ENCODE assay signal across 36 cellular contexts in genomic region chr1:55018395-55018794, GRCh38. TPM values are rescaled to one million over a fixed set of nuclear protein-coding genes. Genes with fewer than 3 reads are reported as not detected.
"Had no signal": no experiment of that assay in that cellular context is flagged by ENCODE, and none has a peak within 500 bp of the region (broad histone marks: within the 10 kb centered on the region; RNA-seq: fewer than 3 reads in every experiment).

No MANE protein-coding gene starts in this region.

- H3K36me3 ChIP-seq: adrenal gland, brain microvascular endothelial cell, breast epithelium had no signal

- H3K4me1 ChIP-seq: adrenal gland, body of pancreas had no signal

- H3K4me1 Mint-ChIP-seq: activated B cell treated with CpG ODN at 0.5 μM for 24 hours; activated CD4-positive, alpha-beta T cell treated with anti-CD3 and anti-CD28 coated beads, Interleukin-2, amount 10 ng/mL, durations not matched to agents 24 days and 14 days; activated naive CD8-positive, alpha-beta T cell treated with anti-CD3 and anti-CD28 coated beads for 36 hours had no signal

- ATAC-seq: activated CD8-positive, alpha-beta T cell treated with anti-CD3 and anti-CD28 coated beads for 36 hours; activated naive CD4-positive, alpha-beta T cell treated with anti-CD3 and anti-CD28 coated beads, Interleukin-2, amount 50 U/mL, for 72 hours; activated T-cell treated with anti-CD3 and anti-CD28 coated beads, Interleukin-2, amount 50 U/mL, for 4 hours; body of pancreas had no signal

- H3K27me3 ChIP-seq: body of pancreas, brain microvascular endothelial cell, breast epithelium had no signal

- DNase-seq: activated B cell treated with CpG ODN at 0.5 μM for 24 hours; activated CD4-positive, alpha-beta memory T cell treated with anti-CD3 and anti-CD28 coated beads for 36 hours; activated CD4-positive, alpha-beta T cell treated with anti-CD3 and anti-CD28 coated beads for 4 hours; activated CD4-positive, alpha-beta T cell treated with anti-CD3 and anti-CD28 coated beads, Interleukin-2, amount 10 ng/mL, durations not matched to agents 24 days and 14 days; activated CD4-positive, alpha-beta T cell treated with anti-CD3 and anti-CD28 coated beads, Interleukin-2, amount 50 U/mL, for 1 hour; activated CD4-positive, alpha-beta T cell treated with anti-CD3 and anti-CD28 coated beads, Interleukin-2, amount 50 U/mL, for 4 hours; activated CD4-positive, CD25-positive, alpha-beta regulatory T cell treated with anti-CD3 and anti-CD28 coated beads, Interleukin-2, amount 50 U/mL, for 72 hours; activated CD8-positive, alpha-beta memory T cell treated with anti-CD3 and anti-CD28 coated beads, Interleukin-2, amount 50 U/mL, for 4 hours; activated CD8-positive, alpha-beta T cell treated with anti-CD3 and anti-CD28 coated beads for 36 hours; activated effector memory CD4-positive, alpha-beta T cell treated with Interleukin-2 at 50 U/mL for 16 hours; activated gamma-delta T cell treated with Interleukin-2 at 50 U/mL for 16 hours; activated naive CD4-positive, alpha-beta T cell; activated naive CD4-positive, alpha-beta T cell treated with anti-CD3 and anti-CD28 coated beads for 36 hours; activated naive CD4-positive, alpha-beta T cell treated with anti-CD3 and anti-CD28 coated beads, Interleukin-2, amount 50 U/mL, for 16 hours; activated naive CD8-positive, alpha-beta T cell treated with anti-CD3 and anti-CD28 coated beads for 36 hours; activated T-cell treated with anti-CD3 and anti-CD28 coated beads for 4 hours; activated T-cell treated with anti-CD3 and anti-CD28 coated beads, Interleukin-2, amount 50 U/mL, for 1 hour; activated T-cell treated with anti-CD3 and anti-CD28 coated beads, Interleukin-2, amount 50 U/mL, for 4 hours; adrenal gland; amniotic stem cell; body of pancreas; brain microvascular endothelial cell; central memory CD4-positive, alpha-beta T cell; T-helper 1 cell; T-helper 2 cell; T-helper 9 cell had no signal

- H3K27ac Mint-ChIP-seq: activated B cell treated with CpG ODN at 0.5 μM for 24 hours; activated CD4-positive, alpha-beta memory T cell treated with anti-CD3 and anti-CD28 coated beads for 36 hours; activated CD4-positive, alpha-beta T cell treated with anti-CD3 and anti-CD28 coated beads, Interleukin-2, amount 10 ng/mL, durations not matched to agents 24 days and 14 days; activated CD8-positive, alpha-beta T cell treated with anti-CD3 and anti-CD28 coated beads for 36 hours; activated naive CD4-positive, alpha-beta T cell treated with anti-CD3 and anti-CD28 coated beads for 36 hours; activated naive CD4-positive, alpha-beta T cell treated with anti-CD3 and anti-CD28 coated beads, Interleukin-2, amount 50 U/mL, for 72 hours; activated naive CD8-positive, alpha-beta T cell treated with anti-CD3 and anti-CD28 coated beads for 36 hours; activated T-helper 2 cell treated with anti-CD3 and anti-CD28 coated beads, Interferon-gamma antibody, Interleukin-2, Interleukin-4, amounts not matched to agents 10 μg/mL and 5 μg/mL and 100 μg/mL, durations not matched to agents 14 hours and 24 hours and 36 hours; T-helper 1 cell treated with Interleukin-12 subunit alpha and Interleukin-12 subunit beta and Interleukin-4 antibody, amounts not matched to agents 30 μg/mL and 1 μg/mL, for 36 hours; T-helper 2 cell treated with Interferon-gamma antibody and Interleukin-4, amounts not matched to agents 5 μg/mL and 100 μg/mL, for 36 hours had no signal

- H3K9me3 ChIP-seq: adrenal gland, body of pancreas, breast epithelium had no signal

- H3K4me3 ChIP-seq: adrenal gland, body of pancreas, breast epithelium had no signal

- H3K36me3 Mint-ChIP-seq: activated CD4-positive, alpha-beta memory T cell treated with anti-CD3 and anti-CD28 coated beads for 36 hours; activated naive CD4-positive, alpha-beta T cell treated with anti-CD3 and anti-CD28 coated beads, Interleukin-2, amount 50 U/mL, for 72 hours; activated naive CD8-positive, alpha-beta T cell treated with anti-CD3 and anti-CD28 coated beads for 36 hours had no signal

- H3K27ac ChIP-seq: adrenal gland, body of pancreas, brain microvascular endothelial cell, breast epithelium, VCaP had no signal

- H3K9me3 Mint-ChIP-seq: activated B cell treated with CpG ODN at 0.5 μM for 24 hours; activated CD4-positive, alpha-beta memory T cell treated with anti-CD3 and anti-CD28 coated beads for 36 hours; activated CD4-positive, alpha-beta T cell treated with anti-CD3 and anti-CD28 coated beads, Interleukin-2, amount 10 ng/mL, durations not matched to agents 24 days and 14 days; activated CD8-positive, alpha-beta T cell treated with anti-CD3 and anti-CD28 coated beads for 36 hours; activated naive CD4-positive, alpha-beta T cell treated with anti-CD3 and anti-CD28 coated beads for 36 hours; activated naive CD4-positive, alpha-beta T cell treated with anti-CD3 and anti-CD28 coated beads, Interleukin-2, amount 50 U/mL, for 72 hours; activated naive CD8-positive, alpha-beta T cell treated with anti-CD3 and anti-CD28 coated beads for 36 hours; activated T-cell treated with anti-CD3 and anti-CD28 coated beads, Interleukin-2, amount 50 U/mL, for 4 hours; activated T-helper 2 cell treated with anti-CD3 and anti-CD28 coated beads, Interferon-gamma antibody, Interleukin-2, Interleukin-4, amounts not matched to agents 10 μg/mL and 5 μg/mL and 100 μg/mL, durations not matched to agents 14 hours and 24 hours and 36 hours; T-helper 1 cell treated with Interleukin-12 subunit alpha and Interleukin-12 subunit beta and Interleukin-4 antibody, amounts not matched to agents 30 μg/mL and 1 μg/mL, for 36 hours; T-helper 2 cell treated with Interferon-gamma antibody and Interleukin-4, amounts not matched to agents 5 μg/mL and 100 μg/mL, for 36 hours had no signal

- H3K4me3 Mint-ChIP-seq: activated B cell treated with CpG ODN at 0.5 μM for 24 hours; activated CD4-positive, alpha-beta memory T cell treated with anti-CD3 and anti-CD28 coated beads for 36 hours; activated CD4-positive, alpha-beta T cell treated with anti-CD3 and anti-CD28 coated beads, Interleukin-2, amount 10 ng/mL, durations not matched to agents 24 days and 14 days; activated CD8-positive, alpha-beta T cell treated with anti-CD3 and anti-CD28 coated beads for 36 hours; activated naive CD4-positive, alpha-beta T cell treated with anti-CD3 and anti-CD28 coated beads for 36 hours; activated naive CD8-positive, alpha-beta T cell treated with anti-CD3 and anti-CD28 coated beads for 36 hours; activated T-cell treated with anti-CD3 and anti-CD28 coated beads, Interleukin-2, amount 50 U/mL, for 4 hours; T-helper 1 cell treated with Interleukin-12 subunit alpha and Interleukin-12 subunit beta and Interleukin-4 antibody, amounts not matched to agents 30 μg/mL and 1 μg/mL, for 36 hours; T-helper 2 cell treated with Interferon-gamma antibody and Interleukin-4, amounts not matched to agents 5 μg/mL and 100 μg/mL, for 36 hours had no signal

RNA-seq across cellular contexts. Expression of gene BSND, which starts 19.7 kb away (rescaled TPM):
- total RNA-seq: activated B cell treated with CpG ODN at 0.5 μM for 24 hours; activated CD4-positive, alpha-beta memory T cell treated with anti-CD3 and anti-CD28 coated beads for 36 hours; activated CD4-positive, alpha-beta T cell treated with anti-CD3 and anti-CD28 coated beads, Interleukin-2, amount 10 ng/mL, durations not matched to agents 24 days and 14 days; activated CD8-positive, alpha-beta memory T cell treated with anti-CD3 and anti-CD28 coated beads for 36 hours; activated CD8-positive, alpha-beta T cell treated with anti-CD3 and anti-CD28 coated beads for 36 hours; activated naive CD4-positive, alpha-beta T cell treated with anti-CD3 and anti-CD28 coated beads for 36 hours; activated naive CD8-positive, alpha-beta T cell treated with anti-CD3 and anti-CD28 coated beads for 36 hours; activated T-cell treated with anti-CD3 and anti-CD28 coated beads, Interleukin-2, amount 50 U/mL, for 4 hours; activated T-helper 2 cell treated with anti-CD3 and anti-CD28 coated beads, Interferon-gamma antibody, Interleukin-2, Interleukin-4, amounts not matched to agents 10 μg/mL and 5 μg/mL and 100 μg/mL, durations not matched to agents 14 hours and 24 hours and 36 hours; adrenal gland; aorta; astrocyte; body of pancreas; cardiac septum had no signal
- polyA plus RNA-seq: aorta had no signal

RNA-seq across cellular contexts. Expression of gene PCSK9, which starts 21.0 kb away (rescaled TPM):
- total RNA-seq: activated B cell treated with CpG ODN at 0.5 μM for 24 hours; activated CD4-positive, alpha-beta memory T cell treated with anti-CD3 and anti-CD28 coated beads for 36 hours; activated CD4-positive, alpha-beta T cell treated with anti-CD3 and anti-CD28 coated beads, Interleukin-2, amount 10 ng/mL, durations not matched to agents 24 days and 14 days; activated CD8-positive, alpha-beta memory T cell treated with anti-CD3 and anti-CD28 coated beads for 36 hours; activated CD8-positive, alpha-beta T cell treated with anti-CD3 and anti-CD28 coated beads for 36 hours; activated naive CD4-positive, alpha-beta T cell treated with anti-CD3 and anti-CD28 coated beads for 36 hours; activated naive CD4-positive, alpha-beta T cell treated with anti-CD3 and anti-CD28 coated beads, Interleukin-2, amount 50 U/mL, for 72 hours; activated naive CD8-positive, alpha-beta T cell treated with anti-CD3 and anti-CD28 coated beads for 36 hours; cardiac septum had no signal

RNA-seq across cellular contexts. Expression of gene TMEM61, which starts 38.0 kb away (rescaled TPM):
- total RNA-seq: activated B cell treated with CpG ODN at 0.5 μM for 24 hours; activated CD4-positive, alpha-beta memory T cell treated with anti-CD3 and anti-CD28 coated beads for 36 hours; activated CD4-positive, alpha-beta T cell treated with anti-CD3 and anti-CD28 coated beads, Interleukin-2, amount 10 ng/mL, durations not matched to agents 24 days and 14 days; activated CD8-positive, alpha-beta memory T cell treated with anti-CD3 and anti-CD28 coated beads for 36 hours; activated CD8-positive, alpha-beta T cell treated with anti-CD3 and anti-CD28 coated beads for 36 hours; activated naive CD4-positive, alpha-beta T cell treated with anti-CD3 and anti-CD28 coated beads for 36 hours; activated naive CD8-positive, alpha-beta T cell treated with anti-CD3 and anti-CD28 coated beads for 36 hours; astrocyte; cardiac septum had no signal
